28 cellular contexts compared by ENCODE assay signal in genomic region chr7:87810130-87810529, GRCh38.
DNase-seq lines count a peak whose midpoint lies in the region; ATAC-seq and TF ChIP-seq lines count a peak whose summit lies in the region.
"Had no signal": no experiment of that assay in that cellular context is flagged by ENCODE, and none has a peak within 500 bp of the region (broad histone marks: within the 10 kb centered on the region; RNA-seq: fewer than 3 reads in every experiment).

No MANE protein-coding gene starts in this region.

- H3K9me2 ChIP-seq in GM23338 (ENCODE audit: insufficient read depth) (no peaks in the 10 kb centered on the region), hepatocyte (replicated peaks; ENCODE audit: insufficient read depth) (no peaks in the 10 kb centered on the region)

- WGBS in hepatocyte (ENCODE audit: low lambda C conversion rate, missing lambda C conversion rate) = 12% methylated on average over 1 of the region's 1 CpG

- H3F3A ChIP-seq in GM23338 (replicated peaks; ENCODE audit: low read depth) (no peaks in the 10 kb centered on the region), neural progenitor cell (ENCODE audit: low read depth) (peaks cover 9% of the 10 kb centered on the region)

- peak; percentile 73 for DNase-seq in GM23338 (ENCODE audit: low spot score)
- peak; percentile 24 for DNase-seq in NCI-H748 treated with DMSO at 0.1 percent for 48 hours (lab: John Stamatoyannopoulos, UW)
- DNase-seq in hepatocyte (ENCODE audit: low spot score) = peak; percentile 10
- DNase-seq in neural progenitor cell (ENCODE audit: low spot score) = peak; percentile 71
- no peak for DNase-seq in activated CD4-positive, alpha-beta T cell treated with anti-CD3 and anti-CD28 coated beads, Interleukin-2, amount 10 ng/mL, durations not matched to agents 24 days and 14 days
- no peak for DNase-seq in stimulated activated CD4-positive, alpha-beta T cell treated with anti-CD3 and anti-CD28 coated beads, Interleukin-15, amount 100 ng/mL, for 24 hours
- DNase-seq in cerebellum (ENCODE audit: low spot score) = no peak
- no peak for DNase-seq in Calu3
- DNase-seq: activated CD4-positive, alpha-beta memory T cell treated with anti-CD3 and anti-CD28 coated beads, Interleukin-2, amount 10 ng/mL, durations not matched to agents 7 days and 5 days; CD8-positive, alpha-beta memory T cell; colonic mucosa; DMS153; effector memory CD8-positive, alpha-beta T cell; immature natural killer cell; left lung; MV-4-11; NCI-H146; NCI-H446 treated with DMSO at 0.1 percent for 48 hours; spleen; stimulated activated CD4-positive, alpha-beta T cell treated with anti-CD3 and anti-CD28 coated beads, Interleukin-2, amount 100 ng/mL, for 48 hours; T-cell; trophoblast cell had no signal

- CTCF ChIA-PET in Calu3 (lab: Charles Lee) = no interaction called here

- H3K79me2 ChIP-seq in GM23338 (replicated peaks; ENCODE audit: insufficient read depth) (no peaks in the 10 kb centered on the region), hepatocyte (no peaks in the 10 kb centered on the region), neural progenitor cell (ENCODE audit: low read depth) (no peaks in the 10 kb centered on the region)

- H3K27me3 Mint-ChIP-seq in GM23338 (ENCODE audit: insufficient read depth, low read depth, poor library complexity) (no peaks in the 10 kb centered on the region), neural progenitor cell (ENCODE audit: insufficient read depth, low read depth) (no peaks in the 10 kb centered on the region), Calu3 (ENCODE audit: unreplicated experiment) (no peaks in the 10 kb centered on the region)
- peaks cover 2% of the 10 kb centered on the region for H3K27me3 Mint-ChIP-seq in activated CD4-positive, alpha-beta T cell treated with anti-CD3 and anti-CD28 coated beads, Interleukin-2, amount 10 ng/mL, durations not matched to agents 24 days and 14 days
- H3K27me3 Mint-ChIP-seq: activated CD4-positive, alpha-beta memory T cell treated with anti-CD3 and anti-CD28 coated beads, Interleukin-2, amount 10 ng/mL, durations not matched to agents 7 days and 5 days; activated T-helper 17 cell treated with anti-CD3 and anti-CD28 coated beads, Interleukin-2, amount 50 U/mL, for 72 hours; B cell; CD8-positive, alpha-beta memory T cell; effector memory CD8-positive, alpha-beta T cell; T-cell had no signal

- H3K27me3 ChIP-seq in GM23338 (ENCODE audit: insufficient read depth) = no peaks in the 10 kb centered on the region
- H3K27me3 ChIP-seq in hepatocyte = no peaks in the 10 kb centered on the region
- no peaks in the 10 kb centered on the region for H3K27me3 ChIP-seq in neural progenitor cell
- H3K27me3 ChIP-seq: colonic mucosa, left lung, right atrium auricular region, SJSA1, spleen had no signal

- no peaks in the 10 kb centered on the region for H3K36me3 Mint-ChIP-seq in GM23338 (ENCODE audit: low read depth)
- no peaks in the 10 kb centered on the region for H3K36me3 Mint-ChIP-seq in neural progenitor cell
- H3K36me3 Mint-ChIP-seq in activated CD4-positive, alpha-beta T cell treated with anti-CD3 and anti-CD28 coated beads, Interleukin-2, amount 10 ng/mL, durations not matched to agents 24 days and 14 days (ENCODE audit: low read depth) = no peaks in the 10 kb centered on the region
- H3K36me3 Mint-ChIP-seq in Calu3 (ENCODE audit: insufficient read depth, unreplicated experiment) = no peaks in the 10 kb centered on the region
- H3K36me3 Mint-ChIP-seq: activated naive CD4-positive, alpha-beta T cell treated with anti-CD3 and anti-CD28 coated beads, Interleukin-2, amount 50 U/mL, for 72 hours; CD8-positive, alpha-beta memory T cell; immature natural killer cell; T-cell had no signal

- H3K9ac ChIP-seq in neural progenitor cell = no peak overlapping the region

- H3K27ac ChIP-seq in GM23338 (ENCODE audit: low read depth) = peak overlapping the region; percentile 10; the same call in 1 of the 2 replicates
- H3K27ac ChIP-seq in hepatocyte = peak overlapping the region; percentile 5
- peak overlapping the region; percentile 78 for H3K27ac ChIP-seq in neural progenitor cell
- H3K27ac ChIP-seq: colonic mucosa, left lung, right atrium auricular region, SJSA1, spleen had no signal

- H3K4me3 Mint-ChIP-seq in GM23338 = no peak overlapping the region
- H3K4me3 Mint-ChIP-seq in neural progenitor cell = no peak overlapping the region
- H3K4me3 Mint-ChIP-seq in activated CD4-positive, alpha-beta T cell treated with anti-CD3 and anti-CD28 coated beads, Interleukin-2, amount 10 ng/mL, durations not matched to agents 24 days and 14 days = no peak overlapping the region
- H3K4me3 Mint-ChIP-seq in Calu3 (ENCODE audit: low read depth, unreplicated experiment) = no peak overlapping the region
- H3K4me3 Mint-ChIP-seq: activated CD4-positive, alpha-beta memory T cell treated with anti-CD3 and anti-CD28 coated beads, Interleukin-2, amount 10 ng/mL, durations not matched to agents 7 days and 5 days; activated T-helper 17 cell treated with anti-CD3 and anti-CD28 coated beads, Interleukin-2, amount 50 U/mL, for 72 hours; B cell; CD8-positive, alpha-beta memory T cell; effector memory CD8-positive, alpha-beta T cell; immature natural killer cell; T-cell had no signal

- no peaks in the 10 kb centered on the region for H3K9me3 ChIP-seq in hepatocyte (ENCODE audit: low read depth)
- no peaks in the 10 kb centered on the region for H3K9me3 ChIP-seq in neural progenitor cell (ENCODE audit: low read depth)
- H3K9me3 ChIP-seq: colonic mucosa, left lung, right atrium auricular region, SJSA1, spleen had no signal

- H3K4me1 ChIP-seq in GM23338 (ENCODE audit: insufficient read depth) (no peaks in the 10 kb centered on the region; the same call in 1 of the 2 replicates), hepatocyte (ENCODE audit: insufficient read depth) (peaks cover 6% of the 10 kb centered on the region), neural progenitor cell (peaks cover 27% of the 10 kb centered on the region)
- H3K4me1 ChIP-seq: colonic mucosa, left lung, right atrium auricular region, SJSA1, spleen had no signal

- H3K27ac Mint-ChIP-seq in GM23338 = peak overlapping the region; percentile 4; the same call in 1 of the 2 replicates
- H3K27ac Mint-ChIP-seq in neural progenitor cell = peak overlapping the region; percentile 79
- no peak overlapping the region for H3K27ac Mint-ChIP-seq in activated CD4-positive, alpha-beta T cell treated with anti-CD3 and anti-CD28 coated beads, Interleukin-2, amount 10 ng/mL, durations not matched to agents 24 days and 14 days
- H3K27ac Mint-ChIP-seq in Calu3 (ENCODE audit: unreplicated experiment) = no peak overlapping the region
- H3K27ac Mint-ChIP-seq: activated CD4-positive, alpha-beta memory T cell treated with anti-CD3 and anti-CD28 coated beads, Interleukin-2, amount 10 ng/mL, durations not matched to agents 7 days and 5 days; activated naive CD4-positive, alpha-beta T cell treated with anti-CD3 and anti-CD28 coated beads, Interleukin-2, amount 50 U/mL, for 72 hours; activated T-helper 17 cell treated with anti-CD3 and anti-CD28 coated beads, Interleukin-2, amount 50 U/mL, for 72 hours; B cell; CD8-positive, alpha-beta memory T cell; effector memory CD8-positive, alpha-beta T cell; immature natural killer cell; T-cell had no signal

- H3K4me2 ChIP-seq in GM23338 = no peak overlapping the region
- H3K4me2 ChIP-seq in hepatocyte = no peak overlapping the region
- peak overlapping the region; percentile 53 for H3K4me2 ChIP-seq in neural progenitor cell

- no peaks in the 10 kb centered on the region for H3K9me3 Mint-ChIP-seq in GM23338
- H3K9me3 Mint-ChIP-seq in neural progenitor cell = no peaks in the 10 kb centered on the region
- H3K9me3 Mint-ChIP-seq in activated CD4-positive, alpha-beta T cell treated with anti-CD3 and anti-CD28 coated beads, Interleukin-2, amount 10 ng/mL, durations not matched to agents 24 days and 14 days = no peaks in the 10 kb centered on the region
- H3K9me3 Mint-ChIP-seq in Calu3 (ENCODE audit: low read depth, unreplicated experiment) = no peaks in the 10 kb centered on the region
- H3K9me3 Mint-ChIP-seq: activated CD4-positive, alpha-beta memory T cell treated with anti-CD3 and anti-CD28 coated beads, Interleukin-2, amount 10 ng/mL, durations not matched to agents 7 days and 5 days; activated naive CD4-positive, alpha-beta T cell treated with anti-CD3 and anti-CD28 coated beads, Interleukin-2, amount 50 U/mL, for 72 hours; activated T-helper 17 cell treated with anti-CD3 and anti-CD28 coated beads, Interleukin-2, amount 50 U/mL, for 72 hours; CD8-positive, alpha-beta memory T cell; effector memory CD8-positive, alpha-beta T cell; immature natural killer cell; T-cell had no signal

- H4K20me1 ChIP-seq in GM23338 (replicated peaks; ENCODE audit: insufficient read depth) (no peaks in the 10 kb centered on the region), hepatocyte (ENCODE audit: insufficient read depth, poor library complexity, severe bottlenecking) (no peaks in the 10 kb centered on the region), neural progenitor cell (ENCODE audit: low read depth) (no peaks in the 10 kb centered on the region)

- TF ChIP-seq CTCF in GM23338 (conservative IDR thresholded peaks at IDR 0.05; ENCODE audit: low read depth in 2 of 2) = no peak
- TF ChIP-seq CTCF in hepatocyte (IDR thresholded peaks at IDR 0.05; ENCODE audit: poor library complexity) = no peak
- no peak for TF ChIP-seq CTCF in neural progenitor cell (IDR thresholded peaks at IDR 0.05)
- TF ChIP-seq CTCF in Calu3 (IDR thresholded peaks at IDR 0.05; ENCODE audit: unreplicated experiment) = no peak

- H2AFZ ChIP-seq in GM23338 = no peak overlapping the region; the same call in 1 of the 2 replicates
- H2AFZ ChIP-seq in hepatocyte = no peak overlapping the region
- H2AFZ ChIP-seq in neural progenitor cell (replicated peaks) = peak overlapping the region; percentile 57

- BruUV-seq in Calu3 (replicated peaks; lab: Mats Ljungman, UMichigan) = no TSS peak

- H3K4me3 ChIP-seq in GM23338 (no peak overlapping the region), hepatocyte (no peak overlapping the region), neural progenitor cell (no peak overlapping the region)
- H3K4me3 ChIP-seq: colonic mucosa, left lung, right atrium auricular region, SJSA1, spleen had no signal

- H3K36me3 ChIP-seq in GM23338 (ENCODE audit: insufficient read depth) (no peaks in the 10 kb centered on the region), hepatocyte (replicated peaks; ENCODE audit: insufficient read depth, low read depth) (no peaks in the 10 kb centered on the region), neural progenitor cell (no peaks in the 10 kb centered on the region)
- H3K36me3 ChIP-seq: colonic mucosa, left lung, right atrium auricular region, SJSA1, spleen had no signal

- H3K4me1 Mint-ChIP-seq in GM23338 (peaks cover 6% of the 10 kb centered on the region; the same call in 2 of the 3 replicates), neural progenitor cell (peaks cover 12% of the 10 kb centered on the region), Calu3 (ENCODE audit: low read depth, unreplicated experiment) (no peaks in the 10 kb centered on the region)
- H3K4me1 Mint-ChIP-seq in activated CD4-positive, alpha-beta T cell treated with anti-CD3 and anti-CD28 coated beads, Interleukin-2, amount 10 ng/mL, durations not matched to agents 24 days and 14 days = no peaks in the 10 kb centered on the region
- H3K4me1 Mint-ChIP-seq: activated CD4-positive, alpha-beta memory T cell treated with anti-CD3 and anti-CD28 coated beads, Interleukin-2, amount 10 ng/mL, durations not matched to agents 7 days and 5 days; activated T-helper 17 cell treated with anti-CD3 and anti-CD28 coated beads, Interleukin-2, amount 50 U/mL, for 72 hours; B cell; CD8-positive, alpha-beta memory T cell; immature natural killer cell; T-cell had no signal

- ATAC-seq in GM23338 = peak; percentile 98
- ATAC-seq: activated CD4-positive, CD25-positive, alpha-beta regulatory T cell treated with anti-CD3 and anti-CD28 coated beads, Interleukin-2, amount 50 U/mL, for 24 hours; activated naive CD4-positive, alpha-beta T cell treated with anti-CD3 and anti-CD28 coated beads, Interleukin-2, amount 50 U/mL, for 72 hours; activated T-helper 17 cell treated with anti-CD3 and anti-CD28 coated beads, Interleukin-2, amount 50 U/mL, for 72 hours; effector memory CD8-positive, alpha-beta T cell; left lung; T-cell had no signal

- intact Hi-C loops in activated CD4-positive, alpha-beta T cell treated with anti-CD3 and anti-CD28 coated beads, Interleukin-2, amount 10 ng/mL, durations not matched to agents 24 days and 14 days (cut with micrococcal nuclease) = no loop called here
- intact Hi-C loops in Calu3 (cut with micrococcal nuclease; ENCODE audit: unreplicated experiment) = no loop called here

Comparison
In these comparisons a context has a peak if more than half of its experiments do, and no peak if none do; other contexts are left out.
1. DNase-seq: peak in GM23338 (single experiment), NCI-H748 treated with DMSO at 0.1 percent for 48 hours (single experiment), hepatocyte (single experiment) and neural progenitor cell (single experiment); none in activated CD4-positive, alpha-beta T cell treated with anti-CD3 and anti-CD28 coated beads, Interleukin-2, amount 10 ng/mL, durations not matched to agents 24 days and 14 days (single experiment), stimulated activated CD4-positive, alpha-beta T cell treated with anti-CD3 and anti-CD28 coated beads, Interleukin-15, amount 100 ng/mL, for 24 hours (single experiment), cerebellum (single experiment) and Calu3 (single experiment).
2. H3K27ac ChIP-seq: peak in every context shown above with its lines; median percentile 78 in neural progenitor cell; 10 in GM23338; 5 in hepatocyte.
3. H3K27ac Mint-ChIP-seq: peak in GM23338 (single experiment) and neural progenitor cell (single experiment); none in activated CD4-positive, alpha-beta T cell treated with anti-CD3 and anti-CD28 coated beads, Interleukin-2, amount 10 ng/mL, durations not matched to agents 24 days and 14 days (single experiment) and Calu3 (single experiment).